Comparison of ENCODE assay signal across 8 cellular contexts in the genomic region with DNA sequence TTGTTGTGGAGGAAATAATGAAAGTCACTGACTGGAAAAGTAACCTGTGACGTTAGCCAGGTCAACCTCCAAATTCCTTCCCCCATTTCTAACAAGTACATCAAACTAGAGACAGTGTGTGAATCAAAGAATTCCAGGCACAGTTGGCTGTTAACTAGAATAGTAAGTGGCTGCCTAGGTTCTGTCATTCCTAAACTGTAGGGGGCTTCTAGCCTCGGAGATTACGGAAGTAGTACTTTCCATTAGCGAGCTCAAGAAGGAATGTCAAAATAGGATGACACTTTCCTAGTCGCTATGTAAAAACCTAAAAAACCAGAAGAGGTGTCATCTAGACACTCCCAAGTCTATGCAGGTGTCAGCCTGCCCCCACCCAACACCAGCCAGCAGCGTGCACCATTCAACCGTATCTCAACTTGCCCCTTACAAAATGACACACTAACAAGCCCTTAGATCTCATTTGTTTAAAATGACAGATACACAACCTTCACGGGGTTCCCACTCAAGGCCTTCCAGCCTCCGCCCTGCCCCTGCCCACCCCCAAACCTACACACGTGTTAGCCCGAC. TPM values are rescaled to one million over a fixed set of nuclear protein-coding genes. Genes with fewer than 3 reads are reported as not detected.
DNase-seq lines count a peak whose midpoint lies in the region; ATAC-seq, FAIRE-seq and TF ChIP-seq lines count a peak whose summit lies in the region.

No MANE protein-coding gene starts in this region.

- H3K27ac Mint-ChIP-seq in nephron progenitor cell, result peak overlapping the region; percentile 90

- no peak for FAIRE-seq in D721Med (lab: Jason Lieb, UNC)

- peak; percentile 62 for DNase-seq in NCI-H82 (lab: John Stamatoyannopoulos, UW)
- DNase-seq in NCI-H82 treated with DMSO at 0.1 percent for 48 hours (lab: John Stamatoyannopoulos, UW; ENCODE audit: unreplicated experiment), result no peak
- DNase-seq in SJSA1 (ENCODE audit: low read depth in 1 of 2, low spot score in 2 of 2), result peak in 1 of 2 experiments; percentile 55
- no peak for DNase-seq in epithelial cell of prostate (ENCODE audit: low read depth, low spot score)
- DNase-seq in nephron progenitor cell, result no peak
- DNase-seq in D721Med (ENCODE audit: insufficient read length, low spot score), result no peak
- DNase-seq in stimulated activated CD4-positive, alpha-beta T cell treated with anti-CD3 and anti-CD28 coated beads, Interleukin-4, amount 100 ng/mL, for 24 hours, result no peak

- H3K36me3 ChIP-seq in SJSA1, result peaks cover 25% of the 10 kb centered on the region

- TF ChIP-seq CTCF in nephron progenitor cell (IDR thresholded peaks at IDR 0.05) (no peak), D721Med (IDR thresholded peaks at IDR 0.05; ENCODE audit: insufficient read depth, missing control alignments) (no peak)

- peak overlapping the region; percentile 94 for H3K4me3 Mint-ChIP-seq in nephron progenitor cell

- peaks cover 23% of the 10 kb centered on the region for H3K4me1 Mint-ChIP-seq in nephron progenitor cell

- peaks cover 8% of the 10 kb centered on the region for H3K4me1 ChIP-seq in SJSA1 (replicated peaks)

- peaks cover 24% of the 10 kb centered on the region for H3K36me3 Mint-ChIP-seq in nephron progenitor cell (ENCODE audit: low read depth)

- H3K27me3 Mint-ChIP-seq in nephron progenitor cell (ENCODE audit: low read depth, poor library complexity), result peaks cover 10% of the 10 kb centered on the region

- H3K9me3 Mint-ChIP-seq in nephron progenitor cell, result no peaks in the 10 kb centered on the region

- no peaks in the 10 kb centered on the region for H3K9me3 ChIP-seq in SJSA1 (replicated peaks)

- peak overlapping the region; percentile 94 for H3K4me3 ChIP-seq in SJSA1

- ATAC-seq in HG03060 (IDR thresholded peaks at IDR 0.05; ENCODE audit: low read depth, unreplicated experiment), result peak; percentile 18

- H3K27ac ChIP-seq in SJSA1 (peak overlapping the region; percentile 99), epithelial cell of prostate (peak overlapping the region; percentile 96)

- H3K27me3 ChIP-seq in SJSA1 (replicated peaks), result no peaks in the 10 kb centered on the region

RNA-seq across cellular contexts. Expression of a gene that starts 0.9 kb away (rescaled TPM):
- 25.5 and 35.0 TPM in 2 replicates for total RNA-seq in SJSA1 (2014; rRNA removed; shearing (Covaris generic))
